12 cellular contexts compared by ENCODE assay signal in the genomic region with DNA sequence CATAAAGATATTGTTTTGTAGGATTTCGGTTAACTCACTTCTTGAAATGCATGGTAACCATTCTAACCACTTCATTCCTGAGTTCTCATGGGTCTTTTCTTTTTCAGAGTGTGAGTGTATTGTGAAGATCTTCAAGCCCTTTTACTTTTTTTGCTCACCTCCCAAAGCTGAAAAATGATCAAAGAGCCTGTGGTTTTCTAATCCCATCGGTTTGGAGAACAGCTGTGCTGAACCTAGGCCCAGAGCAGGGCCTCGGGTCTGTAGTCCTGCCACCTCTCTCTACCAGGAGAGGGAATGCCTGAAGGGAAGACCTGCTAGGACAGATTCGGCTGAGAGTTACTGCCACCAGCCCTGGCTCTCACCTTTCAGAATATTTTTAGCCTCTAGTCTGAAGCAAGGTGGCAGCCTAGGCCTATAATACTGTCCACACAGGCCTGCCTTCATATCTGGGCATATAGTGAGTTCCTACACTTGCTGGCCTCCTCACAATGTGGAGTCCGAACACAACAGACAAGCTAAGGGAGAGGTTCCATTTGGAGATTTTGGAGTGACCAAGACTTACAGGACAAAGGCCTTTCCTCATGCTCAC. TPM values are rescaled to one million over a fixed set of nuclear protein-coding genes. Genes with fewer than 3 reads are reported as not detected.
DNase-seq lines count a peak whose midpoint lies in the region; ATAC-seq and TF ChIP-seq lines count a peak whose summit lies in the region.
"Had no signal": no experiment of that assay in that cellular context is flagged by ENCODE, and none has a peak within 500 bp of the region (broad histone marks: within the 10 kb centered on the region; RNA-seq: fewer than 3 reads in every experiment).

No MANE protein-coding gene starts in this region.

- H2AK5ac ChIP-seq in IMR-90 (ENCODE audit: low read depth, low read length), result no peak overlapping the region

- H3K56ac ChIP-seq in IMR-90 (ENCODE audit: extremely low read depth, insufficient read depth, low read length), result no peak overlapping the region

- POLR2A ChIA-PET in IMR-90 (lab: Charles Lee; ENCODE audit: unreplicated experiment), result no interaction called here
- POLR2A ChIA-PET in activated CD8-positive, alpha-beta T cell treated with anti-CD3 and anti-CD28 coated beads, Interleukin-2, amount 10 ng/mL, durations not matched to agents 7 days and 5 days (lab: Charles Lee), result no interaction called here

- no peak overlapping the region for H3K27ac Mint-ChIP-seq in activated CD8-positive, alpha-beta T cell treated with anti-CD3 and anti-CD28 coated beads, Interleukin-2, amount 10 ng/mL, durations not matched to agents 7 days and 5 days
- H3K27ac Mint-ChIP-seq: stimulated activated naive CD8-positive, alpha-beta T cell treated with anti-CD3 and anti-CD28 coated beads, Interleukin-15, Interleukin-2, amounts not matched to agents 100 ng/mL and 50 ng/mL, for 24 hours had no signal

- peaks cover 22% of the 10 kb centered on the region for H3K9me1 ChIP-seq in IMR-90 (ENCODE audit: insufficient read depth, low read length)

- H3K23ac ChIP-seq in IMR-90 (ENCODE audit: low read depth, low read length), result peak overlapping the region; percentile 61; the same call in 1 of the 2 replicates

- H3K4me1 Mint-ChIP-seq in activated CD8-positive, alpha-beta T cell treated with anti-CD3 and anti-CD28 coated beads, Interleukin-2, amount 10 ng/mL, durations not matched to agents 7 days and 5 days (ENCODE audit: low read depth), result no peaks in the 10 kb centered on the region

- H3K36me3 ChIP-seq in IMR-90 (ENCODE audit: control insufficient read depth, insufficient read depth, low read length) (peaks cover 28% of the 10 kb centered on the region), mucosa of rectum (ENCODE audit: control insufficient read depth in 2 of 2, insufficient read depth in 2 of 2, low read length in 2 of 2) (peaks cover 4 to 13% of the 10 kb centered on the region in 2 donors), suprapubic skin (no peaks in the 10 kb centered on the region)

- no peak for TF ChIP-seq EP300 in suprapubic skin (IDR thresholded peaks at IDR 0.05)

- H3K9ac ChIP-seq in IMR-90 (ENCODE audit: low read depth, low read length), result no peak overlapping the region
- peak overlapping the region; percentile 9 to 16 for H3K9ac ChIP-seq in mucosa of rectum (ENCODE audit: low read depth in 1 of 2, low read length in 2 of 2)

- H3K79me1 ChIP-seq in IMR-90 (ENCODE audit: low read depth in 1 of 2, low read length in 2 of 2), result peaks cover 0 to 55% of the 10 kb centered on the region in 2 experiments; a peak in 3 of 4 replicates

- no TSS peak for BruUV-seq in IMR-90 (replicated peaks; lab: Mats Ljungman, UMichigan)

- TF ChIP-seq POLR2A in IMR-90 (IDR thresholded peaks at IDR 0.05; ENCODE audit: low read depth, low read length) (0 out of 2 replicates have a peak, but pooled peaks have one; percentile 28), suprapubic skin (IDR thresholded peaks at IDR 0.05) (no peak)

- dilution Hi-C loops in IMR-90 (cut with HindIII; ENCODE audit: low sequenced_read_pairs, unreplicated experiment), result no loop called here

- no peak overlapping the region for H2BK5ac ChIP-seq in IMR-90 (ENCODE audit: low read depth, low read length, poor library complexity, severe bottlenecking)

- H4K8ac ChIP-seq in IMR-90 (ENCODE audit: low read depth in 2 of 2, low read length in 2 of 2), result no peak overlapping the region

- H3K4me3 Mint-ChIP-seq in activated CD8-positive, alpha-beta T cell treated with anti-CD3 and anti-CD28 coated beads, Interleukin-2, amount 10 ng/mL, durations not matched to agents 7 days and 5 days, result no peak overlapping the region
- H3K4me3 Mint-ChIP-seq: stimulated activated naive CD8-positive, alpha-beta T cell treated with anti-CD3 and anti-CD28 coated beads, Interleukin-15, Interleukin-2, amounts not matched to agents 100 ng/mL and 50 ng/mL, for 24 hours had no signal

- no CpG with 5 or more reads among the region's 5 CpGs for WGBS in IMR-90 (ENCODE audit: extremely low coverage in 2 of 2, insufficient read length in 1 of 2), 2 experiments
- 52% methylated on average over 5 of the region's 5 CpGs for WGBS in suprapubic skin

- H3K14ac ChIP-seq in IMR-90 (replicated peaks; ENCODE audit: low read depth, low read length), result no peak overlapping the region

- H3K4me1 ChIP-seq in IMR-90 (ENCODE audit: control insufficient read depth, insufficient read depth, low read length) (peaks cover 24% of the 10 kb centered on the region), mucosa of rectum (ENCODE audit: control insufficient read depth in 2 of 2, insufficient read depth in 2 of 2, low read length in 2 of 2) (peaks cover 35 to 57% of the 10 kb centered on the region in 2 donors), suprapubic skin (peaks cover 94% of the 10 kb centered on the region)

- no peak overlapping the region for H4K91ac ChIP-seq in IMR-90 (ENCODE audit: insufficient read depth, low read depth, low read length)

- peaks cover 95% of the 10 kb centered on the region for H4K20me1 ChIP-seq in IMR-90 (ENCODE audit: insufficient read depth, low read length)

- peaks cover 2% of the 10 kb centered on the region for H3K27me3 Mint-ChIP-seq in activated CD8-positive, alpha-beta T cell treated with anti-CD3 and anti-CD28 coated beads, Interleukin-2, amount 10 ng/mL, durations not matched to agents 7 days and 5 days (ENCODE audit: low read depth)
- H3K27me3 Mint-ChIP-seq: stimulated activated naive CD8-positive, alpha-beta T cell treated with anti-CD3 and anti-CD28 coated beads, Interleukin-15, Interleukin-2, amounts not matched to agents 100 ng/mL and 50 ng/mL, for 24 hours had no signal

- in situ Hi-C loops in IMR-90 (cut with MboI; ENCODE audit: low sequenced_read_pairs), result loop anchor here (25.0 kb wide), 1 partner anchor 1250 kb away; no protein-coding TSS in a partner anchor

- no peak overlapping the region for H2BK15ac ChIP-seq in IMR-90 (ENCODE audit: low read depth, low read length)

- ATAC-seq in IMR-90 (ENCODE audit: low read depth) (no peak), GM19467 (IDR thresholded peaks at IDR 0.05; ENCODE audit: unreplicated experiment) (no peak)
- ATAC-seq in activated CD8-positive, alpha-beta T cell treated with anti-CD3 and anti-CD28 coated beads, Interleukin-2, amount 10 ng/mL, durations not matched to agents 7 days and 5 days, result no peak

- no peak overlapping the region; the same call in 1 of the 2 replicates for H3K27ac ChIP-seq in IMR-90 (ENCODE audit: insufficient read depth, low read length)
- peak overlapping the region; percentile 59 to 63 for H3K27ac ChIP-seq in mucosa of rectum (ENCODE audit: low read depth in 2 of 2, low read length in 2 of 2)
- H3K27ac ChIP-seq in suprapubic skin, result peak overlapping the region; percentile 76

- intact Hi-C loops in IMR-90 (cut with micrococcal nuclease), result no loop called here

- H3K27me3 ChIP-seq in IMR-90 (ENCODE audit: control insufficient read depth, insufficient read depth, low read length) (no peaks in the 10 kb centered on the region), mucosa of rectum (ENCODE audit: control insufficient read depth in 2 of 2, insufficient read depth in 2 of 2, low read length in 2 of 2) (no peaks in the 10 kb centered on the region), suprapubic skin (no peaks in the 10 kb centered on the region)

- TF ChIP-seq RAD21 in IMR-90 (IDR thresholded peaks at IDR 0.05; ENCODE audit: low read length), result no peak

- no peaks in the 10 kb centered on the region for H3K9me3 Mint-ChIP-seq in activated CD8-positive, alpha-beta T cell treated with anti-CD3 and anti-CD28 coated beads, Interleukin-2, amount 10 ng/mL, durations not matched to agents 7 days and 5 days (ENCODE audit: insufficient read depth)
- H3K9me3 Mint-ChIP-seq: stimulated activated naive CD8-positive, alpha-beta T cell treated with anti-CD3 and anti-CD28 coated beads, Interleukin-15, Interleukin-2, amounts not matched to agents 100 ng/mL and 50 ng/mL, for 24 hours had no signal

- H3K4ac ChIP-seq in IMR-90 (ENCODE audit: low read depth, low read length), result no peak overlapping the region

- H2AK9ac ChIP-seq in IMR-90 (replicated peaks; ENCODE audit: low read depth, low read length, poor library complexity), result no peak overlapping the region

- DNase-seq in IMR-90 (no peak), epithelial cell of esophagus (ENCODE audit: low read depth) (no peak), suprapubic skin (ENCODE audit: low spot score in 2 of 2) (no peak), DMS79 treated with DMSO at 0.1 percent for 48 hours (lab: John Stamatoyannopoulos, UW) (no peak), hypothalamus (lab: John Stamatoyannopoulos, UW) (no peak)
- no peak for DNase-seq in activated CD8-positive, alpha-beta T cell treated with anti-CD3 and anti-CD28 coated beads, Interleukin-2, amount 10 ng/mL, durations not matched to agents 7 days and 5 days
- DNase-seq: HCEC 1CT, midbrain, MV-4-11 had no signal

- H4K5ac ChIP-seq in IMR-90 (ENCODE audit: low read depth, low read length), result no peak overlapping the region

- H2AFZ ChIP-seq in IMR-90 (replicated peaks; ENCODE audit: low read length, poor library complexity), result no peak overlapping the region

- H3K9me3 ChIP-seq in IMR-90 (ENCODE audit: control insufficient read depth, insufficient read depth, low read length), result no peaks in the 10 kb centered on the region
- H3K9me3 ChIP-seq in mucosa of rectum (ENCODE audit: control insufficient read depth in 2 of 2, low read length in 2 of 2), result no peaks in the 10 kb centered on the region
- H3K9me3 ChIP-seq in suprapubic skin, result no peaks in the 10 kb centered on the region

- H3K18ac ChIP-seq in IMR-90 (ENCODE audit: low read depth, low read length), result no peak overlapping the region

- TF ChIP-seq CTCF in IMR-90 (conservative IDR thresholded peaks at IDR 0.05; ENCODE audit: low read depth, low read length) (no peak), epithelial cell of esophagus (IDR thresholded peaks at IDR 0.05; ENCODE audit: insufficient read depth, low read depth, low read length, missing control alignments) (peak; percentile 12), suprapubic skin (IDR thresholded peaks at IDR 0.05) (no peak)

- H3K4me3 ChIP-seq in IMR-90 (ENCODE audit: insufficient read depth, low read depth, low read length), result no peak overlapping the region
- no peak overlapping the region for H3K4me3 ChIP-seq in epithelial cell of esophagus (ENCODE audit: low read length)
- H3K4me3 ChIP-seq in mucosa of rectum (ENCODE audit: low read length in 2 of 2), result peak overlapping the region in 1 of 2 donors; percentile 43
- peak overlapping the region; percentile 4 for H3K4me3 ChIP-seq in suprapubic skin

- no peak overlapping the region for H2BK20ac ChIP-seq in IMR-90 (ENCODE audit: low read depth, low read length)

- CTCF ChIA-PET in IMR-90 (lab: Yijun Ruan, JAX), result interaction anchor here (1.4 kb wide), 1 partner anchor 9 kb away, joined by 4 read pairs; no protein-coding TSS in a partner anchor
- CTCF ChIA-PET in activated CD8-positive, alpha-beta T cell treated with anti-CD3 and anti-CD28 coated beads, Interleukin-2, amount 10 ng/mL, durations not matched to agents 7 days and 5 days (lab: Charles Lee), result interaction anchor here (1.0 to 7.9 kb wide), 2 partner anchors 9 to 17 kb away, joined by 4 to 60 read pairs; no protein-coding TSS in a partner anchor

- no peaks in the 10 kb centered on the region for H3K36me3 Mint-ChIP-seq in activated CD8-positive, alpha-beta T cell treated with anti-CD3 and anti-CD28 coated beads, Interleukin-2, amount 10 ng/mL, durations not matched to agents 7 days and 5 days (ENCODE audit: low read depth)

- peak overlapping the region; percentile 32; the same call in 1 of the 2 replicates for H3K4me2 ChIP-seq in IMR-90 (ENCODE audit: low read depth, low read length)

- H2BK120ac ChIP-seq in IMR-90 (ENCODE audit: low read depth, low read length), result no peak overlapping the region

RNA-seq across cellular contexts. Expression of a gene that starts 13.8 kb away (rescaled TPM):
- 74.4 and 83.0 TPM in 2 replicates for total RNA-seq in IMR-90 (2012; rRNA removed)
- 128 and 129 TPM in 2 replicates for polyA plus RNA-seq in IMR-90 (2012; rRNA removed)
- 104 and 165 TPM in 2 replicates for polyA plus RNA-seq in IMR-90 (2012; cell fraction: cytosol; rRNA removed)
- 301 and 527 TPM in 2 replicates for polyA plus RNA-seq in IMR-90 (2012; cell fraction: nucleus; rRNA removed; ENCODE audit: low replicate concordance)
- 10 to 100 TPM; 47.7 to 73.2 (median 70.8) TPM for total RNA-seq in suprapubic skin
- under 1 TPM; 0.13 to 0.16 TPM for total RNA-seq in activated CD8-positive, alpha-beta T cell treated with anti-CD3 and anti-CD28 coated beads, Interleukin-2, amount 10 ng/mL, durations not matched to agents 7 days and 5 days

Comparison
In these comparisons a context has a peak if more than half of its experiments do, and no peak if none do; other contexts are left out.
1. RNA of a gene that starts 13.8 kb away (total RNA-seq): 74.4 to 83.0 TPM in IMR-90 and 47.7 to 73.2 TPM in suprapubic skin; 0.13 to 0.16 TPM in activated CD8-positive, alpha-beta T cell treated with anti-CD3 and anti-CD28 coated beads, Interleukin-2, amount 10 ng/mL, durations not matched to agents 7 days and 5 days; every median in the first group is over 10 times any median in the second.